14 cellular contexts compared by ENCODE assay signal in genomic region chr22:44245438-44245837, GRCh38.
"Had no signal": no experiment of that assay in that cellular context is flagged by ENCODE, and none has a peak within 500 bp of the region (broad histone marks: within the 10 kb centered on the region; RNA-seq: fewer than 3 reads in every experiment).

No MANE protein-coding gene starts in this region.

- ATAC-seq: activated T-helper 17 cell treated with anti-CD3 and anti-CD28 coated beads, Interleukin-2, amount 50 U/mL, for 72 hours; body of pancreas; stimulated activated naive CD8-positive, alpha-beta T cell treated with anti-CD3 and anti-CD28 coated beads, Interleukin-15, amount 100 ng/mL, for 72 hours; T-helper 17 cell; upper lobe of right lung had no signal

- H3K27me3 ChIP-seq: body of pancreas had no signal

- H3K27ac ChIP-seq: body of pancreas, skin epidermis, upper lobe of right lung, WERI-Rb-1 had no signal

- H3K36me3 ChIP-seq: upper lobe of right lung, WERI-Rb-1 had no signal

- H3K9me3 ChIP-seq: upper lobe of right lung had no signal

- H3K4me3 ChIP-seq: body of pancreas, skin epidermis, upper lobe of right lung had no signal

- DNase-seq: activated CD4-positive, alpha-beta T cell treated with anti-CD3 and anti-CD28 coated beads, Interleukin-2, amount 50 U/mL, for 4 hours; activated naive CD4-positive, alpha-beta T cell; activated T-cell treated with anti-CD3 and anti-CD28 coated beads, Interleukin-2, amount 50 U/mL, for 1 hour; body of pancreas; midbrain; nephron progenitor cell; occipital lobe; stimulated activated CD4-positive, alpha-beta T cell treated with anti-CD3 and anti-CD28 coated beads, Interleukin-2, amount 100 ng/mL, for 48 hours; T-helper 17 cell; upper lobe of right lung; WERI-Rb-1 had no signal

- H3K4me1 ChIP-seq: body of pancreas, upper lobe of right lung had no signal
